8 cellular contexts compared by ENCODE assay signal in the genomic region with DNA sequence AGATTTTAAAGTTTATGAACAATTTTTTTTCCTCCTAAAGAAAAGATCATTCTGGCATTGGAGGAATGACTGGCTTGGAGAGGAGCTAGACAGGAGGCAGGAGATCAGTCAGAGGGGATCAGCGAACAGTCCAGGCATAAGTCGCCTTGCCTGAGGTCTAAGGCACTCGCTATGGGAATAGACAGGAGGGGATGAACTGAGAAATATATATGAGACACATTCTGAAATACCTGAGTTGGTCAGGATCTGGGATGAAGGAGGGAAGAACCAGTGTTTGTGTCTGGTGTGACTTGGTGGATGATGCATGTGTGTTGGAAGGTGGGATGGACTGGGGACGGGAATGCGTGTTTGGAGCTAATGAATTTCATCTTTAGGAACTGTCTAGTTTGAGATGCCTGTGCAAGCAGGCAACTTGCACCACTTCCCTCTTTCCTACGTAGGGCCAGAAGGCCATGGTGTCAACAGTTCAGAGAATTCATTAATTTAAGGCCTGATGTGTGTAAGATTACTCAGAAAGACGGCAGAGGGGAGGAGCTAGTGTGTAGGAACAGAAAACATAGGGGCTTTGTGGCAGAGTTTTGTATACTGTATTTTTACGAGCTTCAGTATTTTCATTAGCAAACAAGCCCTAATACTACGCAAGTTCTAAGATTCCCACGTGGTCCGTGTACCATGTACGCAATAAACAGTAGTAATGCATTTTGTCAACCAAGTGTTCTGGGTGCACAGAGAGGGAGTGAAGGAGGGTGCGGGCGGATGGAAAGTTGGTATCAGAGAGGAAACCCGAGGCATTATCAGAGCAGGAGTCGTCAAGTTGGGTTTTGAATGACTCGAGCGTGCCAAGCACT. TPM values are rescaled to one million over a fixed set of nuclear protein-coding genes. Genes with fewer than 3 reads are reported as not detected.
DNase-seq lines count a peak whose midpoint lies in the region; ATAC-seq and TF ChIP-seq lines count a peak whose summit lies in the region.

No MANE protein-coding gene starts in this region.

- H3K4me2 ChIP-seq in Loucy (ENCODE audit: low read depth, low read length, poor library complexity, severe bottlenecking), result peak overlapping the region; percentile 85

- TF ChIP-seq CTCF in CD4-positive, alpha-beta T cell (IDR thresholded peaks at IDR 0.05), result no peak
- no peak for TF ChIP-seq CTCF in Loucy (conservative IDR thresholded peaks at IDR 0.05; ENCODE audit: low read length)
- no peak for TF ChIP-seq CTCF in neutrophil (IDR thresholded peaks at IDR 0.05)

- H3K9me3 Mint-ChIP-seq in CD4-positive, alpha-beta T cell, result no peaks in the 10 kb centered on the region

- H3K9me3 ChIP-seq in CD4-positive, alpha-beta T cell (ENCODE audit: control insufficient read depth, low read length), result no peaks in the 10 kb centered on the region
- H3K9me3 ChIP-seq in Loucy (ENCODE audit: insufficient read depth, low read depth, low read length) (no peaks in the 10 kb centered on the region), neutrophil (no peaks in the 10 kb centered on the region)

- H3K4me3 ChIP-seq in Loucy (ENCODE audit: low read length, poor library complexity, severe bottlenecking) (peak overlapping the region; percentile 98), neutrophil (ENCODE audit: low read depth in 1 of 2, low read length in 1 of 2) (peak overlapping the region; percentile 71 to 86)

- POLR2A ChIA-PET in CD4-positive, alpha-beta T cell (lab: Charles Lee), result interaction anchor here (0.9 kb wide), 1 partner anchor 113 kb away, joined by 4 read pairs; the partner anchor contains the start of gene RNFT1

- H3K9ac ChIP-seq in Loucy (ENCODE audit: low read depth, low read length, poor library complexity, severe bottlenecking), result peak overlapping the region; percentile 73

- H3K9me2 ChIP-seq in Loucy (replicated peaks; ENCODE audit: low read depth, low read length), result no peaks in the 10 kb centered on the region

- H3K27ac Mint-ChIP-seq in CD4-positive, alpha-beta T cell, result peak overlapping the region; percentile 83

- CTCF ChIA-PET in CD4-positive, alpha-beta T cell (lab: Charles Lee), result interaction anchor here (1.3 to 1.5 kb wide), 2 partner anchors 13 to 41 kb away, joined by 4 to 6 read pairs; no protein-coding TSS in a partner anchor

- H3K4me1 Mint-ChIP-seq in CD4-positive, alpha-beta T cell (ENCODE audit: low read depth), result peaks cover 22% of the 10 kb centered on the region

- peaks cover 31% of the 10 kb centered on the region for H3K79me2 ChIP-seq in Loucy (ENCODE audit: insufficient read depth, low read length)

- intact Hi-C loops in CD4-positive, alpha-beta T cell (cut with DNase I, micrococcal nuclease), result loop anchor here in 1 of 2 experiments (10.0 kb wide), 1 partner anchor 1987 kb away; the partner anchor contains the start of gene MED13

- H3K27ac ChIP-seq in CD4-positive, alpha-beta T cell (ENCODE audit: low read depth, low read length), result peak overlapping the region; percentile 58
- peak overlapping the region; percentile 81 for H3K27ac ChIP-seq in neutrophil

- no peaks in the 10 kb centered on the region for H3F3A ChIP-seq in Loucy (ENCODE audit: low read depth)

- peaks cover 46% of the 10 kb centered on the region for H3K36me3 Mint-ChIP-seq in CD4-positive, alpha-beta T cell (ENCODE audit: low read depth)

- H3K27me3 ChIP-seq in CD4-positive, alpha-beta T cell (ENCODE audit: control insufficient read depth, insufficient read depth, low read length), result no peaks in the 10 kb centered on the region
- no peaks in the 10 kb centered on the region for H3K27me3 ChIP-seq in Loucy (ENCODE audit: insufficient read depth, low read length, poor library complexity, severe bottlenecking)
- no peaks in the 10 kb centered on the region for H3K27me3 ChIP-seq in neutrophil

- H3K4me3 Mint-ChIP-seq in CD4-positive, alpha-beta T cell, result peak overlapping the region; percentile 90

- H3K27me3 Mint-ChIP-seq in CD4-positive, alpha-beta T cell, result no peaks in the 10 kb centered on the region

- peak overlapping the region; percentile 94 for H2AFZ ChIP-seq in Loucy (ENCODE audit: low read length)

- peak; percentile 67 for ATAC-seq in CD4-positive, alpha-beta T cell (ENCODE audit: poor library complexity)
- ATAC-seq in GM21447 (IDR thresholded peaks at IDR 0.05; ENCODE audit: unreplicated experiment), result peak; percentile 31

- H4K20me1 ChIP-seq in Loucy (ENCODE audit: insufficient read depth, low read length, poor library complexity, severe bottlenecking), result no peaks in the 10 kb centered on the region

- H3K4me1 ChIP-seq in Loucy (ENCODE audit: insufficient read depth, low read length, poor library complexity, severe bottlenecking) (peaks cover 36% of the 10 kb centered on the region), neutrophil (ENCODE audit: control insufficient read depth in 1 of 2, insufficient read depth in 1 of 2, low read depth in 1 of 2, low read length in 1 of 2) (peaks cover 18 to 19% of the 10 kb centered on the region in 2 experiments)

- H3K36me3 ChIP-seq in Loucy (ENCODE audit: insufficient read depth, low read length), result peaks cover 3% of the 10 kb centered on the region; the same call in 1 of the 2 replicates
- peaks cover 20% of the 10 kb centered on the region for H3K36me3 ChIP-seq in neutrophil

- peak in 3 of 10 experiments; percentile 1 to 13 (median 9) for DNase-seq in CD4-positive, alpha-beta T cell
- peak; percentile 20 to 50 for DNase-seq in activated CD8-positive, alpha-beta memory T cell treated with anti-CD3 and anti-CD28 coated beads for 4 hours (ENCODE audit: low read depth in 2 of 2)
- DNase-seq in fibroblast of gingiva (ENCODE audit: low read depth), result peak; percentile 44
- DNase-seq in GOT3 (lab: John Stamatoyannopoulos, UW), result no peak
- DNase-seq in cortex of kidney (lab: John Stamatoyannopoulos, UW), result no peak

RNA-seq across cellular contexts. Expression of gene HEATR6, which starts 0.8 kb away (rescaled TPM):
- 1 to 10 TPM; 9.0 to 9.1 TPM for total RNA-seq in CD4-positive, alpha-beta T cell

Comparison
In these comparisons a context has a peak if more than half of its experiments do, and no peak if none do; other contexts are left out.
1. DNase-seq: peak in activated CD8-positive, alpha-beta memory T cell treated with anti-CD3 and anti-CD28 coated beads for 4 hours (2 of 2) and fibroblast of gingiva (single experiment); none in GOT3 (single experiment) and cortex of kidney (single experiment).